8 cellular contexts compared by ENCODE assay signal in genomic region chr6:157669747-157670216, GRCh38.
DNase-seq lines count a peak whose midpoint lies in the region; ATAC-seq and TF ChIP-seq lines count a peak whose summit lies in the region.

No MANE protein-coding gene starts in this region.

- no peaks in the 10 kb centered on the region for H3K9me3 Mint-ChIP-seq in activated naive CD4-positive, alpha-beta T cell treated with anti-CD3 and anti-CD28 coated beads, Interleukin-2, amount 10 ng/mL, durations not matched to agents 7 days and 5 days

- no peak overlapping the region for H3K27ac Mint-ChIP-seq in activated naive CD4-positive, alpha-beta T cell treated with anti-CD3 and anti-CD28 coated beads, Interleukin-2, amount 10 ng/mL, durations not matched to agents 7 days and 5 days

- H3K27ac ChIP-seq in right cardiac atrium (ENCODE audit: low read length) (peak overlapping the region; percentile 92), psoas muscle (peak overlapping the region; percentile 79), OCI-LY7 (ENCODE audit: low read depth, low read length, poor library complexity, severe bottlenecking) (no peak overlapping the region)

- intact Hi-C loops in right cardiac atrium (cut with DNase I) (loop anchor here (5.0 to 10.0 kb wide), 4 partner anchors 285 to 357 kb away; partner anchors contain the start of gene ZDHHC14 (in 1 of the 4)), psoas muscle (cut with DNase I) (loop anchor here (5.0 kb wide), 2 partner anchors 287 to 352 kb away; partner anchors contain the start of gene ZDHHC14 (in 1 of the 2)), OCI-LY7 (cut with micrococcal nuclease; ENCODE audit: unreplicated experiment) (loop anchor here (2.0 to 5.0 kb wide), 3 partner anchors 62 to 287 kb away; partner anchors contain the start of gene ZDHHC14)

- H3K27me3 ChIP-seq in right cardiac atrium (ENCODE audit: control insufficient read depth, insufficient read depth) (no peaks in the 10 kb centered on the region), psoas muscle (ENCODE audit: insufficient read depth in 3 of 3, low read length in 2 of 3) (no peaks in the 10 kb centered on the region)

- 23% methylated on average over 14 of the region's 14 CpGs for WGBS in right cardiac atrium
- 7 to 12% (median 9%) methylated on average over 14 of the region's 14 CpGs for WGBS in psoas muscle, 3 donors

- no peak overlapping the region for H3K4me3 Mint-ChIP-seq in activated naive CD4-positive, alpha-beta T cell treated with anti-CD3 and anti-CD28 coated beads, Interleukin-2, amount 10 ng/mL, durations not matched to agents 7 days and 5 days

- H3K4me1 Mint-ChIP-seq in activated naive CD4-positive, alpha-beta T cell treated with anti-CD3 and anti-CD28 coated beads, Interleukin-2, amount 10 ng/mL, durations not matched to agents 7 days and 5 days: peaks cover 18% of the 10 kb centered on the region

- no peak overlapping the region for H2AFZ ChIP-seq in OCI-LY7 (ENCODE audit: low read length)

- H3K79me2 ChIP-seq in OCI-LY7 (ENCODE audit: insufficient read depth, low read depth, low read length): no peaks in the 10 kb centered on the region

- peaks cover 0 to 6% of the 10 kb centered on the region in 2 donors for H3K36me3 ChIP-seq in psoas muscle (ENCODE audit: insufficient read depth in 1 of 2, low read depth in 1 of 2)
- H3K36me3 ChIP-seq in OCI-LY7 (ENCODE audit: insufficient read depth, low read length): no peaks in the 10 kb centered on the region

- no TSS peak for BruUV-seq in OCI-LY7 (replicated peaks; lab: Mats Ljungman, UMichigan)

- H4K20me1 ChIP-seq in OCI-LY7 (ENCODE audit: insufficient read depth, low read length): no peaks in the 10 kb centered on the region

- peak; percentile 42 for TF ChIP-seq CTCF in psoas muscle (IDR thresholded peaks at IDR 0.05)
- no peak for TF ChIP-seq CTCF in OCI-LY7 (conservative IDR thresholded peaks at IDR 0.05; ENCODE audit: low read length)

- ATAC-seq in right cardiac atrium: peak; percentile 94 to 95
- ATAC-seq in psoas muscle: peak; percentile 92 to 94 (median 93)

- H3K4me3 ChIP-seq in right cardiac atrium (ENCODE audit: low read length): peak overlapping the region; percentile 18
- H3K4me3 ChIP-seq in psoas muscle: peak overlapping the region; percentile 14
- no peak overlapping the region for H3K4me3 ChIP-seq in OCI-LY7 (ENCODE audit: low read depth, low read length, poor library complexity, severe bottlenecking)

- no peak overlapping the region for H3K4me2 ChIP-seq in OCI-LY7 (ENCODE audit: low read length)

- POLR2A ChIA-PET in OCI-LY7 (lab: Charles Lee): no interaction called here

- H3K9me3 ChIP-seq in right cardiac atrium (ENCODE audit: control insufficient read depth, low read length): no peaks in the 10 kb centered on the region
- H3K9me3 ChIP-seq in psoas muscle: no peaks in the 10 kb centered on the region
- H3K9me3 ChIP-seq in OCI-LY7 (ENCODE audit: low read length): no peaks in the 10 kb centered on the region

- no peaks in the 10 kb centered on the region for H3K36me3 Mint-ChIP-seq in activated naive CD4-positive, alpha-beta T cell treated with anti-CD3 and anti-CD28 coated beads, Interleukin-2, amount 10 ng/mL, durations not matched to agents 7 days and 5 days

- peak; percentile 31 for DNase-seq in activated naive CD4-positive, alpha-beta T cell treated with anti-CD3 and anti-CD28 coated beads, Interleukin-2, amount 10 ng/mL, durations not matched to agents 7 days and 5 days
- no peak for DNase-seq in activated naive CD4-positive, alpha-beta T cell treated with anti-CD3 and anti-CD28 coated beads, Interleukin-2, amount 50 U/mL, for 16 hours
- DNase-seq in amniotic stem cell (lab: John Stamatoyannopoulos, UW) (peak; percentile 31), right cardiac atrium (peak; percentile 91 to 96 (median 95)), psoas muscle (peak; percentile 90 to 93), OCI-LY7 (ENCODE audit: low spot score) (no peak), SIG-M5 (lab: John Stamatoyannopoulos, UW) (no peak), SHP77 (lab: John Stamatoyannopoulos, UW) (no peak)

- H3K9me2 ChIP-seq in OCI-LY7 (ENCODE audit: insufficient read depth, low read length): no peaks in the 10 kb centered on the region

- H3K27me3 Mint-ChIP-seq in activated naive CD4-positive, alpha-beta T cell treated with anti-CD3 and anti-CD28 coated beads, Interleukin-2, amount 10 ng/mL, durations not matched to agents 7 days and 5 days: peaks cover 24% of the 10 kb centered on the region

- CTCF ChIA-PET in activated naive CD4-positive, alpha-beta T cell treated with anti-CD3 and anti-CD28 coated beads, Interleukin-2, amount 10 ng/mL, durations not matched to agents 7 days and 5 days (lab: Charles Lee): interaction anchor here (1.4 to 4.5 kb wide), 7 partner anchors 11 to 462 kb away, joined by 3 to 27 read pairs (median 13); partner anchors contain the start of gene TMEM242
- CTCF ChIA-PET in OCI-LY7 (lab: Charles Lee; ENCODE audit: unreplicated experiment): no interaction called here

- peaks cover 6% of the 10 kb centered on the region for H3K4me1 ChIP-seq in right cardiac atrium (ENCODE audit: control insufficient read depth, insufficient read depth, low read length)
- peaks cover 28% of the 10 kb centered on the region for H3K4me1 ChIP-seq in psoas muscle
- no peaks in the 10 kb centered on the region for H3K4me1 ChIP-seq in OCI-LY7 (ENCODE audit: insufficient read depth, low read length, poor library complexity, severe bottlenecking)

Comparison
In these comparisons a context has a peak if more than half of its experiments do, and no peak if none do; other contexts are left out.
1. DNase-seq: peak in activated naive CD4-positive, alpha-beta T cell treated with anti-CD3 and anti-CD28 coated beads, Interleukin-2, amount 10 ng/mL, durations not matched to agents 7 days and 5 days (single experiment), amniotic stem cell (single experiment), right cardiac atrium (3 of 3) and psoas muscle (2 of 2); none in activated naive CD4-positive, alpha-beta T cell treated with anti-CD3 and anti-CD28 coated beads, Interleukin-2, amount 50 U/mL, for 16 hours (single experiment), OCI-LY7 (single experiment), SIG-M5 (single experiment) and SHP77 (0 of 2).